In genomic region chr12:124633954-124634352, GRCh38 we compare ENCODE assay signal across 16 cellular contexts.
DNase-seq lines count a peak whose midpoint lies in the region; ATAC-seq and TF ChIP-seq lines count a peak whose summit lies in the region.
"Had no signal": no experiment of that assay in that cellular context is flagged by ENCODE, and none has a peak within 500 bp of the region (broad histone marks: within the 10 kb centered on the region; RNA-seq: fewer than 3 reads in every experiment).

No MANE protein-coding gene starts in this region.

- no peak overlapping the region for H3K4me3 Mint-ChIP-seq in brain
- H3K4me3 Mint-ChIP-seq in nephron = peak overlapping the region in 1 of 3 experiments; percentile 24
- H3K4me3 Mint-ChIP-seq: CD4-positive, CD25-positive, alpha-beta regulatory T cell; T-helper 17 cell had no signal

- H3K36me3 Mint-ChIP-seq in brain (no peaks in the 10 kb centered on the region), nephron (ENCODE audit: low read depth) (no peaks in the 10 kb centered on the region)
- H3K36me3 Mint-ChIP-seq: CD4-positive, CD25-positive, alpha-beta regulatory T cell had no signal

- H3K9me3 Mint-ChIP-seq in brain (peaks cover 0 to 5% (median 3%) of the 10 kb centered on the region in 5 experiments), nephron (no peaks in the 10 kb centered on the region)

- TF ChIP-seq CTCF in brain (conservative IDR thresholded peaks at IDR 0.05) = no peak
- TF ChIP-seq CTCF in nephron (IDR thresholded peaks at IDR 0.05; ENCODE audit: unreplicated experiment in 3 of 3) = no peak

- H3K4me1 Mint-ChIP-seq in brain (peaks cover 70% of the 10 kb centered on the region), nephron (peaks cover 60% of the 10 kb centered on the region)

- H3K27ac Mint-ChIP-seq in brain = peak overlapping the region; percentile 2 to 52 (median 7)
- peak overlapping the region; percentile 85 to 92 (median 91) for H3K27ac Mint-ChIP-seq in nephron
- H3K27ac Mint-ChIP-seq: T-helper 17 cell had no signal

- H3K27me3 Mint-ChIP-seq in brain (no peaks in the 10 kb centered on the region), nephron (ENCODE audit: low read depth) (peaks cover 11% of the 10 kb centered on the region)

- no peak for ATAC-seq in GM19467 (IDR thresholded peaks at IDR 0.05; ENCODE audit: unreplicated experiment)
- ATAC-seq: T-helper 17 cell had no signal

- DNase-seq in DMS 273 (lab: John Stamatoyannopoulos, UW; ENCODE audit: unreplicated experiment) (peak; percentile 64), DMS 273 treated with DMSO at 0.1 percent for 48 hours (lab: John Stamatoyannopoulos, UW) (no peak), NCI-H69 (lab: John Stamatoyannopoulos, UW) (peak; percentile 66), glomerular visceral epithelial cell (ENCODE audit: extremely low spot score) (no peak), DMS53 treated with DMSO at 0.1 percent for 48 hours (lab: John Stamatoyannopoulos, UW; ENCODE audit: unreplicated experiment) (no peak)
- DNase-seq: activated effector memory CD4-positive, alpha-beta T cell treated with Interleukin-2 at 50 U/mL for 16 hours; amygdala; CD4-positive, CD25-positive, alpha-beta regulatory T cell; NCI-H1417 treated with DMSO at 0.1 percent for 48 hours; stimulated activated CD4-positive, alpha-beta T cell treated with anti-CD3 and anti-CD28 coated beads, Interleukin-12 subunit alpha, Interleukin-12 subunit beta, amount 100 ng/mL, for 4 hours; stimulated activated naive CD4-positive, alpha-beta T cell; T-helper 17 cell; upper lobe of left lung had no signal

Comparison
In these comparisons a context has a peak if more than half of its experiments do, and no peak if none do; other contexts are left out.
1. DNase-seq: peak in DMS 273 (single experiment) and NCI-H69 (single experiment); none in DMS 273 treated with DMSO at 0.1 percent for 48 hours (single experiment), glomerular visceral epithelial cell (single experiment) and DMS53 treated with DMSO at 0.1 percent for 48 hours (single experiment).